Comparison of ENCODE assay signal across 17 cellular contexts in genomic region chr9:16628421-16628820, GRCh38.
DNase-seq lines count a peak whose midpoint lies in the region; ATAC-seq, FAIRE-seq and TF ChIP-seq lines count a peak whose summit lies in the region.
"Had no signal": no experiment of that assay in that cellular context is flagged by ENCODE, and none has a peak within 500 bp of the region (broad histone marks: within the 10 kb centered on the region; RNA-seq: fewer than 3 reads in every experiment).

No MANE protein-coding gene starts in this region.

- no peak for ATAC-seq in GM23338
- no peak for ATAC-seq in WTC11
- ATAC-seq: activated CD8-positive, alpha-beta T cell treated with anti-CD3 and anti-CD28 coated beads, Interleukin-2, amount 10 ng/mL, durations not matched to agents 7 days and 5 days; HepG2 had no signal

- no peaks in the 10 kb centered on the region for H3F3A ChIP-seq in GM23338 (replicated peaks; ENCODE audit: low read depth)

- peaks cover 9% of the 10 kb centered on the region; the same call in 1 of the 2 replicates for H3K79me2 ChIP-seq in GM23338 (replicated peaks; ENCODE audit: insufficient read depth)

- POLR2A ChIA-PET in WTC11 (lab: Charles Lee): no interaction called here

- no peaks in the 10 kb centered on the region for H3K27me3 ChIP-seq in GM23338 (ENCODE audit: insufficient read depth)
- H3K27me3 ChIP-seq: thyroid gland had no signal

- no peak overlapping the region for H3K4me2 ChIP-seq in GM23338

- peak overlapping the region; percentile 48 for H3K27ac ChIP-seq in GM23338 (ENCODE audit: low read depth)

- H3K9me3 Mint-ChIP-seq in GM23338 (no peaks in the 10 kb centered on the region), WTC11 (no peaks in the 10 kb centered on the region)
- H3K9me3 Mint-ChIP-seq in activated T-cell treated with anti-CD3 and anti-CD28 coated beads, Interleukin-2, amount 50 U/mL, for 24 hours: peaks cover 5% of the 10 kb centered on the region

- H3K36me3 Mint-ChIP-seq in GM23338 (ENCODE audit: low read depth) (no peaks in the 10 kb centered on the region), WTC11 (no peaks in the 10 kb centered on the region)
- no peaks in the 10 kb centered on the region for H3K36me3 Mint-ChIP-seq in activated T-cell treated with anti-CD3 and anti-CD28 coated beads, Interleukin-2, amount 50 U/mL, for 24 hours (ENCODE audit: low read depth)
- H3K36me3 Mint-ChIP-seq: CD8-positive, alpha-beta memory T cell; naive B cell had no signal

- CTCF ChIA-PET in WTC11 (lab: Charles Lee): no interaction called here

- H3K4me1 ChIP-seq in GM23338 (ENCODE audit: insufficient read depth): peaks cover 45% of the 10 kb centered on the region

- H2AFZ ChIP-seq in GM23338: no peak overlapping the region

- peak overlapping the region; percentile 66 for H3K27ac Mint-ChIP-seq in GM23338
- peak overlapping the region; percentile 84 for H3K27ac Mint-ChIP-seq in WTC11
- no peak overlapping the region for H3K27ac Mint-ChIP-seq in activated T-cell treated with anti-CD3 and anti-CD28 coated beads, Interleukin-2, amount 50 U/mL, for 24 hours
- H3K27ac Mint-ChIP-seq: activated CD8-positive, alpha-beta T cell treated with anti-CD3 and anti-CD28 coated beads, Interleukin-2, amount 10 ng/mL, durations not matched to agents 7 days and 5 days; CD8-positive, alpha-beta memory T cell; naive B cell had no signal

- H3K4me3 Mint-ChIP-seq in GM23338 (no peak overlapping the region), WTC11 (no peak overlapping the region)
- H3K4me3 Mint-ChIP-seq in activated T-cell treated with anti-CD3 and anti-CD28 coated beads, Interleukin-2, amount 50 U/mL, for 24 hours: no peak overlapping the region
- H3K4me3 Mint-ChIP-seq: activated CD8-positive, alpha-beta T cell treated with anti-CD3 and anti-CD28 coated beads, Interleukin-2, amount 10 ng/mL, durations not matched to agents 7 days and 5 days; CD8-positive, alpha-beta memory T cell; naive B cell had no signal

- no peaks in the 10 kb centered on the region for H3K36me3 ChIP-seq in GM23338 (ENCODE audit: insufficient read depth)
- H3K36me3 ChIP-seq: thyroid gland had no signal

- H3K4me3 ChIP-seq in GM23338 (no peak overlapping the region), foreskin fibroblast (ENCODE audit: low read depth in 1 of 2, low read length in 2 of 2) (peak overlapping the region; percentile 5 to 43), skeletal muscle cell (ENCODE audit: low read depth, low read length) (peak overlapping the region; percentile 7)
- H3K4me3 ChIP-seq: thyroid gland had no signal

- H3K27me3 Mint-ChIP-seq in GM23338 (ENCODE audit: insufficient read depth, low read depth, poor library complexity) (no peaks in the 10 kb centered on the region), WTC11 (ENCODE audit: low read depth) (no peaks in the 10 kb centered on the region)
- no peaks in the 10 kb centered on the region for H3K27me3 Mint-ChIP-seq in activated T-cell treated with anti-CD3 and anti-CD28 coated beads, Interleukin-2, amount 50 U/mL, for 24 hours
- H3K27me3 Mint-ChIP-seq: CD8-positive, alpha-beta memory T cell; naive B cell had no signal

- H3K9me2 ChIP-seq in GM23338 (ENCODE audit: insufficient read depth): no peaks in the 10 kb centered on the region

- DNase-seq in GM23338 (ENCODE audit: low spot score) (no peak), WTC11 (ENCODE audit: low spot score) (no peak), foreskin fibroblast (peak in 1 of 2 donors; percentile 55), skeletal muscle cell (ENCODE audit: low read depth) (no peak), HPDE6-E6E7 (ENCODE audit: extremely low spot score) (no peak), NCI-H69 (lab: John Stamatoyannopoulos, UW) (no peak), GM19239 (ENCODE audit: insufficient read length, low spot score) (no peak)
- DNase-seq in activated T-cell treated with anti-CD3 and anti-CD28 coated beads, Interleukin-2, amount 50 U/mL, for 24 hours: no peak
- DNase-seq: activated CD8-positive, alpha-beta T cell treated with anti-CD3 and anti-CD28 coated beads, Interleukin-2, amount 10 ng/mL, durations not matched to agents 7 days and 5 days; activated effector memory CD4-positive, alpha-beta T cell treated with anti-CD3 and anti-CD28 coated beads, Interleukin-2, amount 50 U/mL, for 16 hours; CD8-positive, alpha-beta memory T cell; naive B cell; NCI-H1105 treated with DMSO at 0.1 percent for 48 hours; stimulated activated CD4-positive, alpha-beta T cell treated with anti-CD3 and anti-CD28 coated beads, Interleukin-2, amount 100 ng/mL, for 24 hours; thyroid gland had no signal

- H3K4me1 Mint-ChIP-seq in GM23338: peaks cover 54% of the 10 kb centered on the region
- peaks cover 53% of the 10 kb centered on the region for H3K4me1 Mint-ChIP-seq in WTC11
- no peaks in the 10 kb centered on the region for H3K4me1 Mint-ChIP-seq in activated T-cell treated with anti-CD3 and anti-CD28 coated beads, Interleukin-2, amount 50 U/mL, for 24 hours (ENCODE audit: low read depth)
- H3K4me1 Mint-ChIP-seq: CD8-positive, alpha-beta memory T cell; naive B cell had no signal

- no peaks in the 10 kb centered on the region for H4K20me1 ChIP-seq in GM23338 (replicated peaks; ENCODE audit: insufficient read depth)

- TF ChIP-seq CTCF in GM23338 (conservative IDR thresholded peaks at IDR 0.05; ENCODE audit: low read depth in 2 of 2) (no peak), WTC11 (IDR thresholded peaks at IDR 0.05) (no peak), foreskin fibroblast (IDR thresholded peaks at IDR 0.05; ENCODE audit: low read depth, low read length) (no peak)

- no peak for FAIRE-seq in GM19239 (lab: Jason Lieb, UNC)
- FAIRE-seq: HepG2, TTC549 had no signal

TF ChIP-seq in GM23338, 12 proteins besides CTCF, POLR2A, EP300 and RAD21:
- TF ChIP-seq ZNF331 (CRISPR knock-in tag; IDR thresholded peaks at IDR 0.05; ENCODE audit: low read depth) (no peak), EZH2 (IDR thresholded peaks at IDR 0.05; ENCODE audit: low read depth, unreplicated experiment) (no peak)
TF ChIP-seq in GM23338: peak in this region for 0.

TF ChIP-seq in WTC11, 78 proteins besides CTCF, POLR2A, EP300 and RAD21 (continues in another document):
- TF ChIP-seq OVOL2 (CRISPR knock-in tag; IDR thresholded peaks at IDR 0.05; ENCODE audit: borderline replicate concordance) (no peak), ZNF317 (CRISPR knock-in tag; IDR thresholded peaks at IDR 0.05; ENCODE audit: borderline replicate concordance, low read depth) (no peak), ZNF416 (CRISPR knock-in tag; IDR thresholded peaks at IDR 0.05) (no peak)
- TF ChIP-seq, protein P1, sequence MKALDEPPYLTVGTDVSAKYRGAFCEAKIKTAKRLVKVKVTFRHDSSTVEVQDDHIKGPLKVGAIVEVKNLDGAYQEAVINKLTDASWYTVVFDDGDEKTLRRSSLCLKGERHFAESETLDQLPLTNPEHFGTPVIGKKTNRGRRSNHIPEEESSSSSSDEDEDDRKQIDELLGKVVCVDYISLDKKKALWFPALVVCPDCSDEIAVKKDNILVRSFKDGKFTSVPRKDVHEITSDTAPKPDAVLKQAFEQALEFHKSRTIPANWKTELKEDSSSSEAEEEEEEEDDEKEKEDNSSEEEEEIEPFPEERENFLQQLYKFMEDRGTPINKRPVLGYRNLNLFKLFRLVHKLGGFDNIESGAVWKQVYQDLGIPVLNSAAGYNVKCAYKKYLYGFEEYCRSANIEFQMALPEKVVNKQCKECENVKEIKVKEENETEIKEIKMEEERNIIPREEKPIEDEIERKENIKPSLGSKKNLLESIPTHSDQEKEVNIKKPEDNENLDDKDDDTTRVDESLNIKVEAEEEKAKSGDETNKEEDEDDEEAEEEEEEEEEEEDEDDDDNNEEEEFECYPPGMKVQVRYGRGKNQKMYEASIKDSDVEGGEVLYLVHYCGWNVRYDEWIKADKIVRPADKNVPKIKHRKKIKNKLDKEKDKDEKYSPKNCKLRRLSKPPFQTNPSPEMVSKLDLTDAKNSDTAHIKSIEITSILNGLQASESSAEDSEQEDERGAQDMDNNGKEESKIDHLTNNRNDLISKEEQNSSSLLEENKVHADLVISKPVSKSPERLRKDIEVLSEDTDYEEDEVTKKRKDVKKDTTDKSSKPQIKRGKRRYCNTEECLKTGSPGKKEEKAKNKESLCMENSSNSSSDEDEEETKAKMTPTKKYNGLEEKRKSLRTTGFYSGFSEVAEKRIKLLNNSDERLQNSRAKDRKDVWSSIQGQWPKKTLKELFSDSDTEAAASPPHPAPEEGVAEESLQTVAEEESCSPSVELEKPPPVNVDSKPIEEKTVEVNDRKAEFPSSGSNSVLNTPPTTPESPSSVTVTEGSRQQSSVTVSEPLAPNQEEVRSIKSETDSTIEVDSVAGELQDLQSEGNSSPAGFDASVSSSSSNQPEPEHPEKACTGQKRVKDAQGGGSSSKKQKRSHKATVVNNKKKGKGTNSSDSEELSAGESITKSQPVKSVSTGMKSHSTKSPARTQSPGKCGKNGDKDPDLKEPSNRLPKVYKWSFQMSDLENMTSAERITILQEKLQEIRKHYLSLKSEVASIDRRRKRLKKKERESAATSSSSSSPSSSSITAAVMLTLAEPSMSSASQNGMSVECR (CRISPR knock-in tag; IDR thresholded peaks at IDR 0.05; ENCODE audit: borderline replicate concordance): no peak
- TF ChIP-seq, protein P2, sequence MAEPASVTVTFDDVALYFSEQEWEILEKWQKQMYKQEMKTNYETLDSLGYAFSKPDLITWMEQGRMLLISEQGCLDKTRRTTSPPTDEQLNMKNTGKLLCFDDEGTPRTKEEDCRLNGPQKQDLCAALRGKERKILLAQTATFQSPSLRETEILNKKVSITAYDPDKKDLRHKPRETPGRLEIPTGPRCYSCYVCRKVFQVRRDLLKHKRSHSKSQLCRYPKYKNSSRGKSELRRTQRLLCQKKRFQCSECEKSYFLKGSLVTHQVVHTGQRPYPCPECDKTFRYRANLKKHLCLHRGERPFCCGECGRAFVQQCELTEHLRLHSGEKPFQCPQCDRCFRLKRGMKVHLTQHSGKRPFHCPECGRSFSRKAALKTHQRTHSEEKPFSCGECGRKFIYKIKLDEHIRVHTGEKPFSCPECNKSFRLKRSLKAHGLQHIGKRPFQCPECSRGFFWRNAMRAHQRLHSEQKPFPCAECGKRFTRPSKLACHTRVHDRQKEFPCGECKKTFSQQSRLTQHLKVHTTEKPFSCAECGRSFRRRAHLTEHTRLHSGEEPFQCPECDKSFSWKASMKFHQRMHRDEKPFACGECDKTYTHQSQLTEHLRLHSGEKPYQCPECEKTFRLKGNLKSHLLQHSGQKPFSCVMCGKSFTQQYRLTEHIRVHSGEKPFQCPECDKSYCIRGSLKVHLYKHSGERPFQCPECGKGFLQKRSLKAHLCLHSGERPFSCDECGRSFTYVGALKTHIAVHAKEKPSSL (CRISPR knock-in tag; conservative IDR thresholded peaks at IDR 0.05): no peak
